8 cellular contexts compared by ENCODE assay signal in the genomic region with DNA sequence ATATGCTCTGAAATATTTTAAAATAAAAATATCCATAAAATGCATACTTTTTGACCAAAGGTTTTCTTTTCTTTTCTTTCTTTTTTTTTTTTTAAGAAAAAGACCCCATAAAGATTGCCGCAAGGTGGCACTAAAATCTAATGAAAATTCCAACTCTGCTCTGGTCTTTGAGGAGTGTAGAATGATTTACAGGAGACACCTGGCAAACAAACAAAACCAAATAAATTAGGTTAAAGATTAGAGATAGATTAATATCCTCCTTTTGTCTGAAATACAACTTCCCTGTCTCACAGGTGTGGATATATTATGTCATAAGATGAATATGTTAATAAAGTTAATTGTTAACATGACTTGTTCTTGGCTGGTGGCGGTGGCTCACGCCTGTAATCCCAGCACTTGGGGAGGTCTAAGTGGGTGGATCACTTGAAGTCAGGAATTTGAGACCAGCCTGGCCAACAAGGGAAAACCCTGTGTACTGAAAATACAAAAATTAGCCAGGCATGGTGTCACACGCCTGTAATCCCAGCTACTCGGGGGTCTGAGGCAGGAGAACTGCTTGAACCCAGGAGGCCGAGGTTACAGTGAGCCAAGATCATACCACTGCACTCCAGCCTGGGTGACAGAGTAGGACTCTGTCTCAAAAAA. TPM values are rescaled to one million over a fixed set of nuclear protein-coding genes. Genes with fewer than 3 reads are reported as not detected.
A peak's percentile ranks its signal among the peaks of the same experiment; 100 is the strongest.
DNase-seq lines count a peak whose midpoint lies in the region; ATAC-seq and TF ChIP-seq lines count a peak whose summit lies in the region.

No MANE protein-coding gene starts in this region.

- no peaks in the 10 kb centered on the region for H3K9me3 Mint-ChIP-seq in activated CD4-positive, alpha-beta memory T cell treated with anti-CD3 and anti-CD28 coated beads, Interleukin-2, amount 10 ng/mL, durations not matched to agents 7 days and 5 days

- H3K4me1 Mint-ChIP-seq in activated CD4-positive, alpha-beta memory T cell treated with anti-CD3 and anti-CD28 coated beads, Interleukin-2, amount 10 ng/mL, durations not matched to agents 7 days and 5 days: peaks cover 11% of the 10 kb centered on the region

- peaks cover 12% of the 10 kb centered on the region for H3K36me3 ChIP-seq in thoracic aorta
- no peaks in the 10 kb centered on the region for H3K36me3 ChIP-seq in effector memory CD4-positive, alpha-beta T cell (ENCODE audit: control insufficient read depth, insufficient read depth, low read length)

- DNase-seq in NCI-H748 (lab: John Stamatoyannopoulos, UW; ENCODE audit: unreplicated experiment): peak; percentile 48
- DNase-seq in NCI-H748 treated with DMSO at 0.1 percent for 48 hours (lab: John Stamatoyannopoulos, UW): no peak
- DNase-seq in MV-4-11 (lab: John Stamatoyannopoulos, UW): peak; percentile 40
- DNase-seq in activated CD4-positive, alpha-beta memory T cell treated with anti-CD3 and anti-CD28 coated beads, Interleukin-2, amount 10 ng/mL, durations not matched to agents 7 days and 5 days: peak; percentile 16
- DNase-seq in kidney glomerular epithelial cell (lab: John Stamatoyannopoulos, UW): peak; percentile 97
- DNase-seq in thoracic aorta (ENCODE audit: low spot score): no peak
- no peak for DNase-seq in effector memory CD4-positive, alpha-beta T cell
- DNase-seq in activated T-cell treated with anti-CD3 and anti-CD28 coated beads for 4 hours: no peak

- H3K4me3 ChIP-seq in thoracic aorta: peak overlapping the region; percentile 97
- H3K4me3 ChIP-seq in effector memory CD4-positive, alpha-beta T cell (ENCODE audit: insufficient read depth, low read depth, low read length, poor library complexity, severe bottlenecking): no peak overlapping the region

- CTCF ChIA-PET in activated CD4-positive, alpha-beta memory T cell treated with anti-CD3 and anti-CD28 coated beads, Interleukin-2, amount 10 ng/mL, durations not matched to agents 7 days and 5 days (lab: Charles Lee): interaction anchor here (1.1 to 2.3 kb wide), 5 partner anchors 16 to 207 kb away, joined by 4 to 52 read pairs (median 16); a partner anchor contains a TSS

- H3K27me3 ChIP-seq in thoracic aorta (replicated peaks; ENCODE audit: insufficient read depth): no peaks in the 10 kb centered on the region
- H3K27me3 ChIP-seq in effector memory CD4-positive, alpha-beta T cell (replicated peaks; ENCODE audit: control insufficient read depth, insufficient read depth, low read length, poor library complexity, severe bottlenecking): peaks cover 4% of the 10 kb centered on the region

- no peak for ATAC-seq in thoracic aorta (ENCODE audit: insufficient number of reproducible peaks, low FRiP score, low read depth)

- H3K4me1 ChIP-seq in thoracic aorta (ENCODE audit: control insufficient read depth in 1 of 2, low read depth in 2 of 2): peaks cover 25 to 54% of the 10 kb centered on the region in 2 donors
- H3K4me1 ChIP-seq in effector memory CD4-positive, alpha-beta T cell (ENCODE audit: control insufficient read depth, insufficient read depth, low read length, poor library complexity, severe bottlenecking): peaks cover 9% of the 10 kb centered on the region

- H3K9me3 ChIP-seq in thoracic aorta: no peaks in the 10 kb centered on the region
- H3K9me3 ChIP-seq in effector memory CD4-positive, alpha-beta T cell (ENCODE audit: control insufficient read depth, low read length): no peaks in the 10 kb centered on the region

- no peak overlapping the region for H3K4me3 Mint-ChIP-seq in activated CD4-positive, alpha-beta memory T cell treated with anti-CD3 and anti-CD28 coated beads, Interleukin-2, amount 10 ng/mL, durations not matched to agents 7 days and 5 days

- no peaks in the 10 kb centered on the region for H3K36me3 Mint-ChIP-seq in activated CD4-positive, alpha-beta memory T cell treated with anti-CD3 and anti-CD28 coated beads, Interleukin-2, amount 10 ng/mL, durations not matched to agents 7 days and 5 days (ENCODE audit: low read depth)

- no peak overlapping the region for H3K27ac Mint-ChIP-seq in activated CD4-positive, alpha-beta memory T cell treated with anti-CD3 and anti-CD28 coated beads, Interleukin-2, amount 10 ng/mL, durations not matched to agents 7 days and 5 days

- H3K27me3 Mint-ChIP-seq in activated CD4-positive, alpha-beta memory T cell treated with anti-CD3 and anti-CD28 coated beads, Interleukin-2, amount 10 ng/mL, durations not matched to agents 7 days and 5 days: peaks cover 44% of the 10 kb centered on the region

- TF ChIP-seq CTCF in thoracic aorta (IDR thresholded peaks at IDR 0.05): peak; percentile 47

- POLR2A ChIA-PET in activated CD4-positive, alpha-beta memory T cell treated with anti-CD3 and anti-CD28 coated beads, Interleukin-2, amount 10 ng/mL, durations not matched to agents 7 days and 5 days (lab: Charles Lee): interaction anchor here (1.0 kb wide), 1 partner anchor 198 kb away, joined by 4 read pairs; no protein-coding TSS in a partner anchor

- peak overlapping the region; percentile 84 to 98 for H3K27ac ChIP-seq in thoracic aorta
- H3K27ac ChIP-seq in effector memory CD4-positive, alpha-beta T cell (ENCODE audit: insufficient read depth, low read length, poor library complexity, severe bottlenecking): no peak overlapping the region

RNA-seq across cellular contexts. Expression of a gene that starts 3.5 kb away (rescaled TPM):
- total RNA-seq in activated CD4-positive, alpha-beta memory T cell treated with anti-CD3 and anti-CD28 coated beads, Interleukin-2, amount 10 ng/mL, durations not matched to agents 7 days and 5 days: 10 to 100 TPM; 14.0 to 14.4 TPM
- total RNA-seq in thoracic aorta: 1,000 to 10,000 TPM in 1 of 2 donors, 100 to 1,000 TPM in 1; 805 to 1,722 TPM

Comparison
In these comparisons a context has a peak if more than half of its experiments do, and no peak if none do; other contexts are left out.
1. DNase-seq: peak in NCI-H748 (single experiment), MV-4-11 (single experiment), activated CD4-positive, alpha-beta memory T cell treated with anti-CD3 and anti-CD28 coated beads, Interleukin-2, amount 10 ng/mL, durations not matched to agents 7 days and 5 days (single experiment) and kidney glomerular epithelial cell (single experiment); none in NCI-H748 treated with DMSO at 0.1 percent for 48 hours (single experiment), thoracic aorta (single experiment), effector memory CD4-positive, alpha-beta T cell (0 of 3) and activated T-cell treated with anti-CD3 and anti-CD28 coated beads for 4 hours (single experiment).
2. RNA of a gene that starts 3.5 kb away (total RNA-seq): 805 to 1,722 TPM in thoracic aorta; 14.0 to 14.4 TPM in activated CD4-positive, alpha-beta memory T cell treated with anti-CD3 and anti-CD28 coated beads, Interleukin-2, amount 10 ng/mL, durations not matched to agents 7 days and 5 days; every median in the first group is over 10 times any median in the second.